ENCODE assay signal across 8 cellular contexts in the genomic region with DNA sequence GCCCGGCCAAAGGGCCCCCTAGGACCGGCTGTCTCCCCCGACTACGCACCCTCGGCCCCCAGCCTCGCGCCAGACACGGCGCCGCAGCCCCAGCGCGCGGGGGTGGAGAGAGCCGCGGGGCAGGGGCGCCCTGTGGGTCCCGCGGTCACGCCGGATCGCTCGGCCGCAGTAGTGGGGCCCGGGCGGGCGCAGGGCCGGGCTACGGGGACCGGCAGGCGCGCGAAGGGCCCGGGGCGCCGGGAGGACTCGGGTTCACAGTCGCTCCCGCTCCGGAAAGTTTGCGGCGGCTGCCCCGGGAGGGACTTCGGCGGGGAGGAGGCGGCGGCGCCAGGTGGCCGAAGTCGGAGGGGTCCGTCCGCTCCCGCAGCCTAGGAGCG. TPM values are rescaled to one million over a fixed set of nuclear protein-coding genes. Genes with fewer than 3 reads are reported as not detected.
A peak's percentile ranks its signal among the peaks of the same experiment; 100 is the strongest.
DNase-seq lines count a peak whose midpoint lies in the region; ATAC-seq and TF ChIP-seq lines count a peak whose summit lies in the region.

No MANE protein-coding gene starts in this region.

- no peaks in the 10 kb centered on the region for H3K36me3 ChIP-seq in body of pancreas (replicated peaks in 1 of 2; ENCODE audit: insufficient read depth in 1 of 2, low read depth in 2 of 2)

- TF ChIP-seq POLR2A in body of pancreas (IDR thresholded peaks at IDR 0.05) = no peak

- H3K36me3 Mint-ChIP-seq in activated T-cell treated with anti-CD3 and anti-CD28 coated beads, Interleukin-2, amount 50 U/mL, for 4 hours (ENCODE audit: insufficient read depth) = no peaks in the 10 kb centered on the region

- H3K4me3 ChIP-seq in body of pancreas = peak overlapping the region; percentile 8 to 60

- peaks cover 29% of the 10 kb centered on the region for H3K4me1 ChIP-seq in body of pancreas

- peaks cover 46% of the 10 kb centered on the region for H3K27me3 Mint-ChIP-seq in activated T-cell treated with anti-CD3 and anti-CD28 coated beads, Interleukin-2, amount 50 U/mL, for 4 hours (ENCODE audit: low read depth)
- H3K27me3 Mint-ChIP-seq in stimulated activated naive CD8-positive, alpha-beta T cell treated with anti-CD3 and anti-CD28 coated beads, Interleukin-15, amount 100 ng/mL, for 72 hours = peaks cover 68% of the 10 kb centered on the region

- intact Hi-C loops in body of pancreas (cut with DNase I) = no loop called here

- peak; percentile 39 to 49 for ATAC-seq in activated T-cell treated with anti-CD3 and anti-CD28 coated beads, Interleukin-2, amount 50 U/mL, for 4 hours
- ATAC-seq in body of pancreas = peak; percentile 41
- ATAC-seq in stimulated activated naive CD8-positive, alpha-beta T cell treated with anti-CD3 and anti-CD28 coated beads, Interleukin-15, amount 100 ng/mL, for 72 hours = peak; percentile 44

- peak overlapping the region; percentile 79 for H3K4me3 Mint-ChIP-seq in activated T-cell treated with anti-CD3 and anti-CD28 coated beads, Interleukin-2, amount 50 U/mL, for 4 hours
- H3K4me3 Mint-ChIP-seq in stimulated activated naive CD8-positive, alpha-beta T cell treated with anti-CD3 and anti-CD28 coated beads, Interleukin-15, amount 100 ng/mL, for 72 hours = peak overlapping the region; percentile 66 to 87

- no peaks in the 10 kb centered on the region for H3K9me3 ChIP-seq in body of pancreas

- no peak for TF ChIP-seq CTCF in body of pancreas (IDR thresholded peaks at IDR 0.05)

- no peak for DNase-seq in activated T-cell treated with anti-CD3 and anti-CD28 coated beads, Interleukin-2, amount 50 U/mL, for 4 hours
- DNase-seq in activated T-cell treated with anti-CD3 and anti-CD28 coated beads for 4 hours = no peak
- peak in 1 of 4 donors; percentile 21 for DNase-seq in body of pancreas
- DNase-seq in kidney tubule cell (ENCODE audit: low spot score) = peak; percentile 24
- no peak for DNase-seq in stimulated activated naive CD8-positive, alpha-beta T cell treated with anti-CD3 and anti-CD28 coated beads, Interleukin-15, amount 100 ng/mL, for 72 hours
- DNase-seq in cerebellar nuclear complex (lab: John Stamatoyannopoulos, UW) = no peak
- DNase-seq in NCI-H128 (lab: John Stamatoyannopoulos, UW; ENCODE audit: unreplicated experiment) = no peak
- no peak for DNase-seq in NCI-H345 (lab: John Stamatoyannopoulos, UW)

- H3K27me3 ChIP-seq in body of pancreas = no peaks in the 10 kb centered on the region

- 1% methylated on average over 39 of the region's 53 CpGs; no CpG with 5 or more reads in 1 of the 2 donors for WGBS in body of pancreas, 2 donors

- H3K27ac ChIP-seq in body of pancreas = peak overlapping the region; percentile 70 to 90 (median 81)

- no peaks in the 10 kb centered on the region for H3K9me3 Mint-ChIP-seq in activated T-cell treated with anti-CD3 and anti-CD28 coated beads, Interleukin-2, amount 50 U/mL, for 4 hours
- H3K9me3 Mint-ChIP-seq in stimulated activated naive CD8-positive, alpha-beta T cell treated with anti-CD3 and anti-CD28 coated beads, Interleukin-15, amount 100 ng/mL, for 72 hours = no peaks in the 10 kb centered on the region

- no peak overlapping the region for H3K27ac Mint-ChIP-seq in stimulated activated naive CD8-positive, alpha-beta T cell treated with anti-CD3 and anti-CD28 coated beads, Interleukin-15, amount 100 ng/mL, for 72 hours

- H3K4me1 Mint-ChIP-seq in activated T-cell treated with anti-CD3 and anti-CD28 coated beads, Interleukin-2, amount 50 U/mL, for 4 hours (ENCODE audit: low read depth) = peaks cover 6% of the 10 kb centered on the region
- peaks cover 7% of the 10 kb centered on the region for H3K4me1 Mint-ChIP-seq in stimulated activated naive CD8-positive, alpha-beta T cell treated with anti-CD3 and anti-CD28 coated beads, Interleukin-15, amount 100 ng/mL, for 72 hours

RNA-seq across cellular contexts. Expression of a gene that starts 7.1 kb away (rescaled TPM):
- total RNA-seq in activated T-cell treated with anti-CD3 and anti-CD28 coated beads, Interleukin-2, amount 50 U/mL, for 4 hours = 1 to 10 TPM; 8.2 to 9.9 (median 9.8) TPM
- total RNA-seq in body of pancreas = 1 to 10 TPM; 2.9 to 5.9 TPM

RNA-seq across cellular contexts. Expression of a gene that starts 32.6 kb away (rescaled TPM):
- total RNA-seq in activated T-cell treated with anti-CD3 and anti-CD28 coated beads, Interleukin-2, amount 50 U/mL, for 4 hours = 1 to 10 TPM; 2.8 to 3.5 (median 2.8) TPM
- 1 to 10 TPM; 1.3 to 2.3 TPM for total RNA-seq in body of pancreas
